In the genomic region with DNA sequence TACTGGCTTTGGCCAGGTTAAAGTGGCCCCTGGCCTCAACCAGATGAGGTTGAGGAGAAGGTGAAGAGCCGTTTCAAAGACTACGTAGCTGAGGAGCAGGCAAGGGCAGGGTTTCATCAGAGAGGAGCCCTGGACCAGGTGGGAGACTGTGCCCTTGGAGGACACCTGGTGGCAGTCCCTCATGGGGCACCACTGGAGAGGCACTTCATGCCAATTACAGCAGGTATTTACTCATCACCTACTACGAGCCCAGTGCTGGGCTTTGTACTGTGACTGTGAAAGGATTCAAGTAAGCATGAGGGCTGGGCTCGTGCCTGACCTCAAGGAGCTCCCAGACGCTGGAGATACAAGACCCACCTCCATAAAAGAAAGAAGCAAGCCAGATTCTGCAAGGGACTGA, we compare ENCODE assay signal across 8 cellular contexts. TPM values are rescaled to one million over a fixed set of nuclear protein-coding genes. Genes with fewer than 3 reads are reported as not detected.
DNase-seq lines count a peak whose midpoint lies in the region; ATAC-seq, FAIRE-seq and TF ChIP-seq lines count a peak whose summit lies in the region.

No MANE protein-coding gene starts in this region.

- DNase-seq in 8988T: peak; percentile 70
- DNase-seq in HCT116 (ENCODE audit: low read depth, low spot score): no peak
- DNase-seq in activated CD8-positive, alpha-beta T cell treated with anti-CD3 and anti-CD28 coated beads, Interleukin-2, amount 10 ng/mL, durations not matched to agents 7 days and 5 days: peak; percentile 64
- no peak for DNase-seq in keratinocyte (ENCODE audit: low read depth, low spot score)
- DNase-seq in middle frontal gyrus (ENCODE audit: extremely low spot score, low spot score): no peak

- no peak overlapping the region for H2AFZ ChIP-seq in HCT116 (ENCODE audit: low read depth, low read length, poor library complexity, severe bottlenecking)
- no peak overlapping the region for H2AFZ ChIP-seq in keratinocyte (ENCODE audit: control insufficient read depth, low read length)

- dilution Hi-C loops in keratinocyte (cut with MboI; ENCODE audit: extremely low pct_ligation_motif_present, low sequenced_read_pairs): no loop called here

- H3K9ac ChIP-seq in HCT116 (ENCODE audit: low read length): no peak overlapping the region
- H3K9ac ChIP-seq in keratinocyte (ENCODE audit: control insufficient read depth, extremely low read depth, insufficient read depth, low read length): no peak overlapping the region

- CTCF ChIA-PET in HCT116 (lab: Charles Lee): interaction anchor here (0.7 to 1.7 kb wide), 3 partner anchors 80 to 326 kb away, joined by 4 to 7 read pairs (median 4); no protein-coding TSS in a partner anchor
- CTCF ChIA-PET in activated CD8-positive, alpha-beta T cell treated with anti-CD3 and anti-CD28 coated beads, Interleukin-2, amount 10 ng/mL, durations not matched to agents 7 days and 5 days (lab: Charles Lee): interaction anchor here (0.9 to 5.4 kb wide), 10 partner anchors 10 to 236 kb away, joined by 3 to 35 read pairs (median 4); no protein-coding TSS in a partner anchor

- RAD21 ChIA-PET in HCT116 (lab: Charles Lee; ENCODE audit: low non-redundant PET in 1 of 2, low total read pairs in 2 of 2, uncharacterized antibody in 2 of 2, unreplicated experiment in 2 of 2): interaction anchor here in 1 of 2 experiments (1.0 kb wide), 1 partner anchor 136 kb away, joined by 3 read pairs; no protein-coding TSS in a partner anchor

- intact Hi-C loops in HCT116 (cut with micrococcal nuclease): loop anchor here (1.0 to 5.0 kb wide), 2 partner anchors 136 to 236 kb away; no protein-coding TSS in a partner anchor

- no peaks in the 10 kb centered on the region for H3K9me3 Mint-ChIP-seq in activated CD8-positive, alpha-beta T cell treated with anti-CD3 and anti-CD28 coated beads, Interleukin-2, amount 10 ng/mL, durations not matched to agents 7 days and 5 days (ENCODE audit: insufficient read depth)

- H3K36me3 ChIP-seq in HCT116 (ENCODE audit: control insufficient read depth in 1 of 2, insufficient read depth in 2 of 2, low read length in 2 of 2): no peaks in the 10 kb centered on the region
- no peaks in the 10 kb centered on the region for H3K36me3 ChIP-seq in keratinocyte (ENCODE audit: control insufficient read depth in 2 of 2, extremely low read depth in 1 of 2, insufficient read depth in 2 of 2, low read length in 2 of 2)

- H3K4me2 ChIP-seq in HCT116 (ENCODE audit: low read length) (no peak overlapping the region), keratinocyte (ENCODE audit: control insufficient read depth, extremely low read depth, insufficient read depth, low read depth, low read length) (no peak overlapping the region)

- H3K9me1 ChIP-seq in keratinocyte (ENCODE audit: control insufficient read depth, extremely low read depth, insufficient read depth, low read length): no peaks in the 10 kb centered on the region

- H3K9me3 ChIP-seq in HCT116 (ENCODE audit: control insufficient read depth in 1 of 2, insufficient read depth in 1 of 2, low read depth in 1 of 2, low read length in 2 of 2): no peaks in the 10 kb centered on the region
- H3K9me3 ChIP-seq in keratinocyte (ENCODE audit: control insufficient read depth, low read depth, low read length): no peaks in the 10 kb centered on the region

- no peak overlapping the region for H3K4me3 ChIP-seq in HCT116 (replicated peaks in 1 of 2; ENCODE audit: low read depth in 1 of 2, low read length in 2 of 2)
- no peak overlapping the region for H3K4me3 ChIP-seq in keratinocyte (ENCODE audit: control insufficient read depth in 2 of 3, extremely low read depth in 1 of 3, insufficient read depth in 2 of 3, low read depth in 1 of 3, low read length in 3 of 3)

- BruUV-seq in HCT116 (replicated peaks; lab: Mats Ljungman, UMichigan): no TSS peak

- H3K27ac Mint-ChIP-seq in activated CD8-positive, alpha-beta T cell treated with anti-CD3 and anti-CD28 coated beads, Interleukin-2, amount 10 ng/mL, durations not matched to agents 7 days and 5 days: no peak overlapping the region

- H3K79me2 ChIP-seq in HCT116 (ENCODE audit: insufficient read depth, low read length): no peaks in the 10 kb centered on the region
- no peaks in the 10 kb centered on the region for H3K79me2 ChIP-seq in keratinocyte (ENCODE audit: control insufficient read depth, insufficient read depth, low read length)

- ATAC-seq in HCT116 (peak; percentile 92), HG02763 (IDR thresholded peaks at IDR 0.05; ENCODE audit: unreplicated experiment) (no peak), HG03095 (IDR thresholded peaks at IDR 0.05; ENCODE audit: unreplicated experiment) (no peak), HG03460 (IDR thresholded peaks at IDR 0.05; ENCODE audit: unreplicated experiment) (no peak)
- peak; percentile 63 for ATAC-seq in activated CD8-positive, alpha-beta T cell treated with anti-CD3 and anti-CD28 coated beads, Interleukin-2, amount 10 ng/mL, durations not matched to agents 7 days and 5 days

- TF ChIP-seq POLR2A in HCT116 (IDR thresholded peaks at IDR 0.05; ENCODE audit: borderline replicate concordance, extremely low read depth, insufficient read depth, insufficient read length): no peak

- no peaks in the 10 kb centered on the region for H3K9me2 ChIP-seq in HCT116 (ENCODE audit: insufficient read depth)

- H3K4me1 ChIP-seq in HCT116 (ENCODE audit: control insufficient read depth in 1 of 2, insufficient read depth in 2 of 2, low read length in 2 of 2) (no peaks in the 10 kb centered on the region; a peak in 1 of 4 replicates), keratinocyte (ENCODE audit: control insufficient read depth, extremely low read depth, insufficient read depth, low read length) (no peaks in the 10 kb centered on the region)

- H3K4me3 Mint-ChIP-seq in activated CD8-positive, alpha-beta T cell treated with anti-CD3 and anti-CD28 coated beads, Interleukin-2, amount 10 ng/mL, durations not matched to agents 7 days and 5 days: no peak overlapping the region

- no peaks in the 10 kb centered on the region for H3K27me3 Mint-ChIP-seq in activated CD8-positive, alpha-beta T cell treated with anti-CD3 and anti-CD28 coated beads, Interleukin-2, amount 10 ng/mL, durations not matched to agents 7 days and 5 days (ENCODE audit: low read depth)

- TF ChIP-seq CTCF in HCT116 (IDR thresholded peaks at IDR 0.05 in 2 of 3, conservative IDR thresholded peaks at IDR 0.05 in 1 of 3; ENCODE audit: borderline replicate concordance in 1 of 3, insufficient read depth in 1 of 3, low read depth in 2 of 3, low read length in 2 of 3): peak; percentile 45 to 67 (median 53); a peak in 5 of 6 replicates
- peak; percentile 37 to 71 (median 46) for TF ChIP-seq CTCF in keratinocyte (optimal IDR thresholded peaks at IDR 0.05 in 1 of 3, IDR thresholded peaks at IDR 0.05 in 1 of 3, conservative IDR thresholded peaks at IDR 0.05 in 1 of 3; ENCODE audit: extremely low read depth in 1 of 3, insufficient read depth in 2 of 3, low read length in 3 of 3)

- peak; percentile 77 for TF ChIP-seq RAD21 in HCT116 (IDR thresholded peaks at IDR 0.05; ENCODE audit: low read depth)

- no peaks in the 10 kb centered on the region for H3K36me3 Mint-ChIP-seq in activated CD8-positive, alpha-beta T cell treated with anti-CD3 and anti-CD28 coated beads, Interleukin-2, amount 10 ng/mL, durations not matched to agents 7 days and 5 days (ENCODE audit: low read depth)

- peak; percentile 82 for FAIRE-seq in keratinocyte (lab: Jason Lieb, UNC)

- no peaks in the 10 kb centered on the region for H4K20me1 ChIP-seq in HCT116 (ENCODE audit: insufficient read depth)
- H4K20me1 ChIP-seq in keratinocyte (ENCODE audit: control insufficient read depth, extremely low read depth, insufficient read depth, low read length): no peaks in the 10 kb centered on the region

- H3K4me1 Mint-ChIP-seq in activated CD8-positive, alpha-beta T cell treated with anti-CD3 and anti-CD28 coated beads, Interleukin-2, amount 10 ng/mL, durations not matched to agents 7 days and 5 days (ENCODE audit: low read depth): peaks cover 56% of the 10 kb centered on the region

- H3K27me3 ChIP-seq in HCT116 (ENCODE audit: insufficient read depth, low read length) (no peaks in the 10 kb centered on the region), keratinocyte (ENCODE audit: control insufficient read depth, extremely low read depth, insufficient read depth, low read length) (no peaks in the 10 kb centered on the region)

- POLR2A ChIA-PET in HCT116 (lab: Charles Lee): no interaction called here
- POLR2A ChIA-PET in activated CD8-positive, alpha-beta T cell treated with anti-CD3 and anti-CD28 coated beads, Interleukin-2, amount 10 ng/mL, durations not matched to agents 7 days and 5 days (lab: Charles Lee): no interaction called here

- no peak overlapping the region for H3K27ac ChIP-seq in HCT116 (ENCODE audit: low read depth, low read length)
- no peak overlapping the region for H3K27ac ChIP-seq in keratinocyte (ENCODE audit: control insufficient read depth, insufficient read depth, low read length)

TF ChIP-seq in HCT116, 20 proteins besides CTCF, POLR2A, EP300 and RAD21:
- no peak for TF ChIP-seq ELF1 (IDR thresholded peaks at IDR 0.05; ENCODE audit: borderline replicate concordance, low read depth)
- TF ChIP-seq YY1 (IDR thresholded peaks at IDR 0.05; ENCODE audit: extremely low read depth, insufficient replicate concordance, low read depth, low read length): no peak

RNA-seq across cellular contexts. Expression of gene SMAD7, which starts 37.6 kb away (rescaled TPM):
- 7.2 TPM for total RNA-seq in HCT116 (2021; ENCODE audit: unreplicated experiment)
- 3.6 and 4.2 TPM in 2 replicates for polyA plus RNA-seq in HCT116 (2012)
- 10 to 100 TPM; 23.8 to 24.1 TPM for total RNA-seq in activated CD8-positive, alpha-beta T cell treated with anti-CD3 and anti-CD28 coated beads, Interleukin-2, amount 10 ng/mL, durations not matched to agents 7 days and 5 days
- polyA plus RNA-seq in keratinocyte: 9.5 to 12.2 TPM (median 10.7 TPM) in 3 replicates
- polyA plus RNA-seq in keratinocyte (2011; ENCODE audit: low read depth): 11.9 TPM
- polyA plus RNA-seq in keratinocyte (2011; cell fraction: cytosol; rRNA removed): 4.7 and 4.9 TPM in 2 replicates
- polyA plus RNA-seq in keratinocyte (2011; cell fraction: nucleus; rRNA removed): 21.0 and 21.4 TPM in 2 replicates
- polyA plus RNA-seq in keratinocyte (2012; ENCODE audit: low replicate concordance): 7.5 and 10.4 TPM in 2 replicates
- polyA minus RNA-seq in keratinocyte: 16.0 to 44.2 TPM (median 24.0 TPM) in 3 replicates
- polyA minus RNA-seq in keratinocyte (2011; cell fraction: cytosol; rRNA and poly(A)+ RNA removed): 15.0 TPM
- 19.5 and 21.6 TPM in 2 replicates for polyA minus RNA-seq in keratinocyte (2011; cell fraction: nucleus; rRNA and poly(A)+ RNA removed)

Comparison
In these comparisons a context has a peak if more than half of its experiments do, and no peak if none do; other contexts are left out.
1. DNase-seq: peak in 8988T (single experiment) and activated CD8-positive, alpha-beta T cell treated with anti-CD3 and anti-CD28 coated beads, Interleukin-2, amount 10 ng/mL, durations not matched to agents 7 days and 5 days (single experiment); none in HCT116 (single experiment), keratinocyte (single experiment) and middle frontal gyrus (single experiment).
2. ATAC-seq: peak in HCT116 (single experiment) and activated CD8-positive, alpha-beta T cell treated with anti-CD3 and anti-CD28 coated beads, Interleukin-2, amount 10 ng/mL, durations not matched to agents 7 days and 5 days (single experiment); none in HG02763 (single experiment), HG03095 (single experiment) and HG03460 (single experiment).